In the genomic region with DNA sequence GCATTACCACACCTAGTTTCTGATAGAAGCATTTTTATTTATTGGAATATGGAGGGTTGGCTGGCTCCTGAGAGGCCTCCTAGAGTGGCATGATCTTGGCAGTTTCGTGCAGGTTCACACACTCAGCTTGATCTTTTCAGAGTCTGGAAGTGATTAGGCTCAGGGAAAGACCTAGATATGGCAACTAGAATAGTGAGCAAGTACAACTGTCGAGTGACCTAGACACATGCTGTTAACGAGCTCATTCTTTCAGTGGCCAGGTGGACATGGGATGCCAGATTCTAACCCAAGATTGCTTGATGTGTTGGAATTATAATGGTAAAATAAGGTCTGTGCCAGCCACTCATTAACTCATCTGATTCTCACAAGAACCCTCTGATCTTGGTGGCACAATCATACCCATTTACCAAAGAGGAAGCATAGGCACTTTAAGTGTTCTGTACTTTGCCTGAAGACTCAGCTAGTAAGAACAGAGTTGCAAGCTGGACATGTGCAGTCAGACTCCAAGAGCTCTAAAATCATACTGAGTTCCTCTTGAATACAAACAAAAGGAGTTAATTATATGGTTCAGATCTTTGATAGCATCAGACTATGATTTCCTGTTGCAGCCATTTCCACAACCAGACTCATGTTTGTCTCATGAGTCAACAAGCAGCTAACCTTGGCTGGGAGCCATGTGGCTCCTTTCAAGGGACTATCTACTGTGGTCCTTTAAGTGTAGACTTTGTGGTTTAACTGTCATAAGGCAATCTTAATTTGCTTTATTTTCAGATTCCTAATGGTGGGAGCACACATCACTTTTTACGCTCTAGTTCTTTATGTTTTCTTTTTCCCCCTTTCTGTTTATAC, we compare ENCODE assay signal across 8 cellular contexts.
A peak's percentile ranks its signal among the peaks of the same experiment; 100 is the strongest.
DNase-seq lines count a peak whose midpoint lies in the region; ATAC-seq and TF ChIP-seq lines count a peak whose summit lies in the region.

No MANE protein-coding gene starts in this region.

- no peaks in the 10 kb centered on the region for H3K36me3 ChIP-seq in gastrocnemius medialis

- TF ChIP-seq CTCF in gastrocnemius medialis (IDR thresholded peaks at IDR 0.05 in 4 of 5, conservative IDR thresholded peaks at IDR 0.05 in 1 of 5), result no peak

- H3K27me3 ChIP-seq in gastrocnemius medialis, result no peaks in the 10 kb centered on the region

- no peaks in the 10 kb centered on the region for H3K4me1 ChIP-seq in gastrocnemius medialis

- TF ChIP-seq POLR2A in gastrocnemius medialis (IDR thresholded peaks at IDR 0.05), result no peak

- peak; percentile 23 to 49 for ATAC-seq in gastrocnemius medialis
- no peak for ATAC-seq in GM21526 (IDR thresholded peaks at IDR 0.05; ENCODE audit: low FRiP score, unreplicated experiment)
- ATAC-seq in GM21576 (IDR thresholded peaks at IDR 0.05; ENCODE audit: unreplicated experiment), result no peak
- ATAC-seq in HG03139 (IDR thresholded peaks at IDR 0.05; ENCODE audit: unreplicated experiment), result no peak

- in situ Hi-C loops in gastrocnemius medialis (cut with MboI; ENCODE audit: low sequenced_read_pairs in 4 of 4), result no loop called here

- no peaks in the 10 kb centered on the region for H3K9me3 ChIP-seq in gastrocnemius medialis

- no peak overlapping the region for H3K27ac ChIP-seq in gastrocnemius medialis

- intact Hi-C loops in gastrocnemius medialis (cut with DNase I; ENCODE audit: low total_unique reads), result no loop called here

- no peak overlapping the region for H3K4me3 ChIP-seq in gastrocnemius medialis

- DNase-seq in HCEC 1CT (peak; percentile 94), NCI-H748 (lab: John Stamatoyannopoulos, UW; ENCODE audit: unreplicated experiment) (peak; percentile 94), activated T-cell treated with anti-CD3 and anti-CD28 coated beads for 4 hours (peak; percentile 21), foreskin melanocyte (peak; percentile 98), gastrocnemius medialis (peak in 1 of 2 donors; percentile 36)

Comparison
In these comparisons a context has a peak if more than half of its experiments do, and no peak if none do; other contexts are left out.
1. ATAC-seq: peak in gastrocnemius medialis (2 of 2); none in GM21526 (single experiment), GM21576 (single experiment) and HG03139 (single experiment).